11 cellular contexts compared by ENCODE assay signal in the genomic region with DNA sequence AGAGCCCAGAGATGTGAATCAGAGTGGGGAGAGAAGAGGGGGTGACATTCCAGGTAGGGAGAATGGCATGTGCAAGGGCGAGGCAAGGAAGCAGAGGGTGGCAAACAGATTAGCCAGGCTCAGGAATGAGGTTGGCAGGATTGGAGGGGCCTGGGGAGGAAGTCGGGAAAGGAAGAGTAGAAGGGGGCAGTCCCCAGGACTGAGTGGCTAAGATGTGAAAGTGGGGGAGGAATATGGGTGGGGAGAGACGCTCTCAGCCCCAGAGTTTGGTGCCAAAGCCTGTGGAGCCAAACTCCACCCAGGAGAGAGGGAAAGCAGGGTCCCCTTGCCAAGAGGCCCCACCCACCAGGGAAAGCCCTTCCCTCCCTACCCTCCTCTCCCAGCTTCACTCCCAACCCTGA. TPM values are rescaled to one million over a fixed set of nuclear protein-coding genes. Genes with fewer than 3 reads are reported as not detected.
A peak's percentile ranks its signal among the peaks of the same experiment; 100 is the strongest.
DNase-seq lines count a peak whose midpoint lies in the region; ATAC-seq, FAIRE-seq and TF ChIP-seq lines count a peak whose summit lies in the region.
"Had no signal": no experiment of that assay in that cellular context is flagged by ENCODE, and none has a peak within 500 bp of the region (broad histone marks: within the 10 kb centered on the region; RNA-seq: fewer than 3 reads in every experiment).

No MANE protein-coding gene starts in this region.

- no peaks in the 10 kb centered on the region for H3K9me3 Mint-ChIP-seq in activated naive CD8-positive, alpha-beta T cell (ENCODE audit: low read depth)
- H3K9me3 Mint-ChIP-seq: activated T-cell treated with anti-CD3 and anti-CD28 coated beads, Interleukin-2, amount 50 U/mL, for 4 hours had no signal

- FAIRE-seq in kidney (lab: Jason Lieb, UNC) (no peak), RCC 7860 (lab: Jason Lieb, UNC) (no peak)

- H3K4me1 Mint-ChIP-seq in activated naive CD8-positive, alpha-beta T cell (ENCODE audit: low read depth): peaks cover 89% of the 10 kb centered on the region

- TF ChIP-seq CTCF in KMS-11 (conservative IDR thresholded peaks at IDR 0.05; ENCODE audit: low read depth, low read length): no peak
- no peak for TF ChIP-seq CTCF in kidney (IDR thresholded peaks at IDR 0.05; ENCODE audit: borderline replicate concordance, extremely low read depth, insufficient read depth)

- peaks cover 10% of the 10 kb centered on the region; the same call in 1 of the 2 replicates for H3K79me2 ChIP-seq in KMS-11 (ENCODE audit: insufficient read depth, low read depth)

- no peak for DNase-seq in kidney
- no peak for DNase-seq in RCC 7860 (ENCODE audit: low spot score)
- DNase-seq: activated T-cell treated with anti-CD3 and anti-CD28 coated beads, Interleukin-2, amount 50 U/mL, for 4 hours; GF-D8 had no signal

- H3K4me3 ChIP-seq in KMS-11 (IDR thresholded peaks at IDR 0.05; ENCODE audit: insufficient read depth, low read depth, low read length) (no peak overlapping the region), kidney (ENCODE audit: low read length in 2 of 2) (no peak overlapping the region), subcutaneous abdominal adipose tissue (ENCODE audit: low read depth in 1 of 5, low read length in 5 of 5) (peak overlapping the region in 1 of 5 donors; percentile 12)
- H3K4me3 ChIP-seq: mucosa of descending colon, SJSA1 had no signal

- H3K4me1 ChIP-seq in KMS-11 (ENCODE audit: low read depth, poor library complexity, severe bottlenecking) (peaks cover 79% of the 10 kb centered on the region), kidney (ENCODE audit: control insufficient read depth in 1 of 2, insufficient read depth in 1 of 2, low read depth in 1 of 2, low read length in 2 of 2) (peaks cover 39 to 53% of the 10 kb centered on the region in 2 donors), subcutaneous abdominal adipose tissue (ENCODE audit: control insufficient read depth in 5 of 5, insufficient read depth in 5 of 5, low read length in 5 of 5) (peaks cover 18 to 88% (median 73%) of the 10 kb centered on the region in 5 donors)

- H3K4me2 ChIP-seq in KMS-11: peak overlapping the region; percentile 64

- H3K9ac ChIP-seq in KMS-11 (no peak overlapping the region), kidney (ENCODE audit: low read length in 2 of 2) (peak overlapping the region in 1 of 2 donors; percentile 32), subcutaneous abdominal adipose tissue (ENCODE audit: low read length in 5 of 5) (peak overlapping the region in 1 of 5 donors; percentile 44)

- H3K36me3 ChIP-seq in KMS-11 (ENCODE audit: insufficient read depth): no peaks in the 10 kb centered on the region
- H3K36me3 ChIP-seq in kidney (ENCODE audit: control insufficient read depth in 1 of 2, insufficient read depth in 2 of 2, low read length in 2 of 2): no peaks in the 10 kb centered on the region
- no peaks in the 10 kb centered on the region for H3K36me3 ChIP-seq in subcutaneous abdominal adipose tissue (ENCODE audit: control insufficient read depth in 5 of 5, insufficient read depth in 5 of 5, low read length in 5 of 5)
- H3K36me3 ChIP-seq: SJSA1 had no signal

- no peaks in the 10 kb centered on the region for H3K27me3 ChIP-seq in KMS-11 (ENCODE audit: insufficient read depth, low read depth)
- H3K27me3 ChIP-seq in subcutaneous abdominal adipose tissue (ENCODE audit: control insufficient read depth in 5 of 5, insufficient read depth in 4 of 5, low read length in 5 of 5): no peaks in the 10 kb centered on the region
- H3K27me3 ChIP-seq: SJSA1 had no signal

- H2AFZ ChIP-seq in KMS-11 (ENCODE audit: low read depth): 0 out of 2 replicates have a peak overlapping the region, but pooled peaks have one; percentile 39

- H3K27ac ChIP-seq in KMS-11 (no peak overlapping the region), kidney (ENCODE audit: low read depth in 2 of 2, low read length in 2 of 2) (peak overlapping the region; percentile 64 to 66), subcutaneous abdominal adipose tissue (ENCODE audit: low read depth, low read length) (peak overlapping the region; percentile 67)
- H3K27ac ChIP-seq: SJSA1 had no signal

- ATAC-seq in HG03442 (IDR thresholded peaks at IDR 0.05; ENCODE audit: unreplicated experiment) (no peak), GM18907 (IDR thresholded peaks at IDR 0.05; ENCODE audit: unreplicated experiment) (no peak)
- ATAC-seq: activated T-cell treated with anti-CD3 and anti-CD28 coated beads, Interleukin-2, amount 50 U/mL, for 4 hours; mucosa of descending colon had no signal

- H3K4me3 Mint-ChIP-seq in activated naive CD8-positive, alpha-beta T cell: peak overlapping the region; percentile 61
- H3K4me3 Mint-ChIP-seq: activated T-cell treated with anti-CD3 and anti-CD28 coated beads, Interleukin-2, amount 50 U/mL, for 4 hours had no signal

- H3K36me3 Mint-ChIP-seq in activated naive CD8-positive, alpha-beta T cell: no peaks in the 10 kb centered on the region

- no peaks in the 10 kb centered on the region for H3K27me3 Mint-ChIP-seq in activated naive CD8-positive, alpha-beta T cell

- H4K20me1 ChIP-seq in KMS-11 (ENCODE audit: insufficient read depth): no peaks in the 10 kb centered on the region

- intact Hi-C loops in kidney (cut with DNase I): no loop called here

- peak overlapping the region; percentile 90 for H3K27ac Mint-ChIP-seq in activated naive CD8-positive, alpha-beta T cell

- no peaks in the 10 kb centered on the region for H3K9me3 ChIP-seq in kidney (ENCODE audit: control insufficient read depth in 1 of 2, low read length in 2 of 2)
- H3K9me3 ChIP-seq in subcutaneous abdominal adipose tissue (ENCODE audit: control insufficient read depth in 5 of 5, low read length in 5 of 5): no peaks in the 10 kb centered on the region
- H3K9me3 ChIP-seq: mucosa of descending colon, SJSA1 had no signal

RNA-seq across cellular contexts. Expression of gene HDAC7, which starts 5.5 kb away (rescaled TPM):
- 132 TPM for total RNA-seq in kidney
- polyA plus RNA-seq in kidney (ENCODE audit: insufficient read depth, low read depth, low replicate concordance): 35.0 TPM

RNA-seq across cellular contexts. Expression of gene SLC48A1, which starts 52.2 kb away (rescaled TPM):
- 69.9 TPM for total RNA-seq in kidney
- polyA plus RNA-seq in kidney (ENCODE audit: insufficient read depth, low read depth, low replicate concordance): 56.9 TPM
